In genomic region chr4:185145572-185145971, GRCh38 we compare ENCODE assay signal across 2 cellular contexts.
TF ChIP-seq lines count a peak whose summit lies in the region.

No MANE protein-coding gene starts in this region.

TF ChIP-seq in SK-N-SH, 30 proteins besides CTCF, POLR2A, EP300 and RAD21:
- no peak for TF ChIP-seq ZBTB33 (IDR thresholded peaks at IDR 0.05; ENCODE audit: borderline replicate concordance, low read depth)
- TF ChIP-seq TEAD4 (IDR thresholded peaks at IDR 0.05; ENCODE audit: borderline replicate concordance, insufficient read depth): no peak
- TF ChIP-seq GATA2 (CRISPR knock-in tag; IDR thresholded peaks at IDR 0.05): no peak
- no peak for TF ChIP-seq MEF2A (IDR thresholded peaks at IDR 0.05; ENCODE audit: borderline replicate concordance, low read depth)
- TF ChIP-seq NRF1 (IDR thresholded peaks at IDR 0.05; ENCODE audit: low read depth, low read length): no peak
- no peak for TF ChIP-seq ELF1 (IDR thresholded peaks at IDR 0.05)
- no peak for TF ChIP-seq IRF3 (IDR thresholded peaks at IDR 0.05; ENCODE audit: low read depth, low read length)
- no peak for TF ChIP-seq MXI1 (IDR thresholded peaks at IDR 0.05; ENCODE audit: low read depth, low read length)
- no peak for TF ChIP-seq RFX5 (IDR thresholded peaks at IDR 0.05; ENCODE audit: low read length)
- no peak for TF ChIP-seq TCF12 (IDR thresholded peaks at IDR 0.05)
- TF ChIP-seq USF2 (IDR thresholded peaks at IDR 0.05; ENCODE audit: borderline replicate concordance, low read depth, low read length): no peak
- TF ChIP-seq SMC3 (IDR thresholded peaks at IDR 0.05; ENCODE audit: low read depth, low read length): no peak
- no peak for TF ChIP-seq GABPA (IDR thresholded peaks at IDR 0.05; ENCODE audit: low read depth)
- no peak for TF ChIP-seq TAF1 (IDR thresholded peaks at IDR 0.05; ENCODE audit: borderline replicate concordance, low read depth, low read length)
- TF ChIP-seq NFIC (IDR thresholded peaks at IDR 0.05; ENCODE audit: borderline replicate concordance): no peak
TF ChIP-seq in SK-N-SH: peak in this region for 0.

TF ChIP-seq in SK-N-SH treated with all-trans-retinoic acid at 6 μM for 48 hours, 23 proteins besides CTCF, POLR2A, EP300 and RAD21 (continued from another document):
- TF ChIP-seq PATZ1 (CRISPR knock-in tag; IDR thresholded peaks at IDR 0.05; ENCODE audit: borderline replicate concordance): no peak
- no peak for TF ChIP-seq ZNF8 (CRISPR knock-in tag; IDR thresholded peaks at IDR 0.05)
- no peak for TF ChIP-seq OSR1 (CRISPR knock-in tag; IDR thresholded peaks at IDR 0.05)
